8 cellular contexts compared by ENCODE assay signal in the genomic region with DNA sequence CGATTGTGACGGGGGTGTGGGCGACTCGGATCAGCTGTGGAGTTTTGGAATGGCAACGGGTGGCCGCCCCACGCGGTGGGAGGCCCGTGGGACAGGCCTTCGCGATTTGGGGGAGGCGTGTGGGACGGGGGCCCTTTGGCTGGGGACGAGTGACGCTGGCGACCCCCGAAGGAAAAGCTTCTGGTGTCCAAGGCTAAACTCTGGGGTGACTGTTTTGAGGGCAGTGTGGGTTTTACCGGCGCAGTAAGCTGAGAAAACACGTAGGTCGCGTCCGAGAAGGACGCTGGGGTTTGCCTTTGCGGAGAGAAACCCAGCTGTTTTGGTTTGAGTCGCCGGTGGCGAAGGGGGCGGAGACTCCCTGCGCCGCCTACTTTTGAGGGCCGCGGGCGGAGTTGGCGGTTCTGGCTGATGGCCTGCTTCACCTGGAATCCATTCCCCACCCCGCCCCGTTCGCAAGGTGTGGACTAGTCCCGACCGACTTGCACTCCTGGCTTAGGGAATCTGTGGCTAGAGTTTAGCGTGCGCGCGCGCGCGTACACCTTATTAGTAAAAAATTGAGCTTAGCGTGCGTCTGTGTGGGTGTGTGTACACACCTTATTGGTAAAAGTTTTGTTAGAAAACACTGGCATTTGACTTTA. TPM values are rescaled to one million over a fixed set of nuclear protein-coding genes. Genes with fewer than 3 reads are reported as not detected.
DNase-seq lines count a peak whose midpoint lies in the region; ATAC-seq and TF ChIP-seq lines count a peak whose summit lies in the region.

No MANE protein-coding gene starts in this region.

- H3K36me3 ChIP-seq in adrenal gland (replicated peaks in 1 of 2) (no peaks in the 10 kb centered on the region), left ventricle myocardium inferior (no peaks in the 10 kb centered on the region)

- H3K9me3 ChIP-seq in adrenal gland (replicated peaks in 1 of 3) (no peaks in the 10 kb centered on the region), left ventricle myocardium inferior (replicated peaks) (no peaks in the 10 kb centered on the region)

- intact Hi-C loops in adrenal gland (cut with DNase I) (no loop called here), left ventricle myocardium inferior (cut with micrococcal nuclease) (no loop called here), posterior vena cava (cut with DNase I) (no loop called here)

- CTCF ChIA-PET in T-cell (lab: Charles Lee), result interaction anchor here in 1 of 2 donors (0.6 to 1.3 kb wide), 7 partner anchors 11 to 545 kb away, joined by 3 to 5 read pairs (median 3); a partner anchor contains a TSS

- TF ChIP-seq CTCF in GM13977 (IDR thresholded peaks at IDR 0.05; ENCODE audit: extremely low read depth, insufficient read depth, missing control alignments) (no peak), adrenal gland (IDR thresholded peaks at IDR 0.05) (peak in 1 of 6 experiments; percentile 8), left ventricle myocardium inferior (IDR thresholded peaks at IDR 0.05; ENCODE audit: borderline replicate concordance) (no peak)

- WGBS in adrenal gland, 4 donors, result 0 to 1% (median 0%) methylated on average over 25 to 49 of the region's 49 CpGs

- POLR2A ChIA-PET in T-cell (lab: Charles Lee), result interaction anchor here (0.6 to 1.1 kb wide), 8 partner anchors 10 to 1489 kb away, joined by 3 to 9 read pairs (median 4); a partner anchor contains a TSS

- no peaks in the 10 kb centered on the region for H3K36me3 Mint-ChIP-seq in T-cell

- H3K27me3 ChIP-seq in adrenal gland (no peaks in the 10 kb centered on the region), left ventricle myocardium inferior (ENCODE audit: low read depth) (no peaks in the 10 kb centered on the region)

- DNase-seq in GM13977 (ENCODE audit: low spot score) (peak; percentile 82), NCI-H1417 (lab: John Stamatoyannopoulos, UW) (peak; percentile 93 to 97 (median 96)), T-cell (peak; percentile 64 to 85 (median 78)), adrenal gland (peak; percentile 84 to 93 (median 89)), left ventricle myocardium inferior (peak; percentile 85), posterior vena cava (ENCODE audit: low spot score) (peak; percentile 94), ureter (ENCODE audit: low spot score) (peak; percentile 93)

- peak; percentile 52 to 58 for TF ChIP-seq POLR2A in adrenal gland (IDR thresholded peaks at IDR 0.05)

- H3K4me3 ChIP-seq in adrenal gland (peak overlapping the region; percentile 69 to 88 (median 76)), left ventricle myocardium inferior (peak overlapping the region; percentile 97)

- no peaks in the 10 kb centered on the region for H3K27me3 Mint-ChIP-seq in T-cell

- in situ Hi-C loops in GM13977 (cut with MboI; ENCODE audit: low pct_unique_long_range_greater_than_20kb, low sequenced_read_pairs, unreplicated experiment), result no loop called here

- ATAC-seq in HG02798 (IDR thresholded peaks at IDR 0.05; ENCODE audit: poor library complexity, unreplicated experiment) (peak; percentile 79), T-cell (replicated peaks in 1 of 4) (peak; percentile 68 to 72 (median 70))

- peak overlapping the region; percentile 91 to 99 (median 98) for H3K27ac ChIP-seq in adrenal gland
- peak overlapping the region; percentile 98 for H3K27ac ChIP-seq in left ventricle myocardium inferior (replicated peaks)

- H3K4me1 ChIP-seq in adrenal gland (replicated peaks in 1 of 2) (peaks cover 23 to 44% of the 10 kb centered on the region in 2 donors), left ventricle myocardium inferior (peaks cover 60% of the 10 kb centered on the region)

- H3K27ac Mint-ChIP-seq in T-cell, result peak overlapping the region; percentile 92 to 95

- H3K9me3 Mint-ChIP-seq in T-cell, result no peaks in the 10 kb centered on the region

- H3K4me1 Mint-ChIP-seq in T-cell, result peaks cover 45 to 49% (median 46%) of the 10 kb centered on the region in 3 donors

- H3K4me3 Mint-ChIP-seq in T-cell, result peak overlapping the region; percentile 94 to 99 (median 96)

RNA-seq across cellular contexts. Expression of a gene that starts 0.6 kb away (rescaled TPM):
- total RNA-seq in T-cell (100 to 1,000 TPM in 2 of 5 donors, 10 to 100 TPM in 3; 80.2 to 118 (median 90.2) TPM), adrenal gland (100 to 1,000 TPM; 132 to 222 (median 173) TPM), left ventricle myocardium inferior (184 TPM), posterior vena cava (100 to 1,000 TPM in 1 of 2 donors, 10 to 100 TPM in 1; 93.0 to 131 TPM), ureter (146 TPM)
- 100 to 1,000 TPM in 1 of 3 donors, 10 to 100 TPM in 2; 66.5 to 274 (median 84.6) TPM for polyA plus RNA-seq in adrenal gland

Comparison
In these comparisons a context has a peak if more than half of its experiments do, and no peak if none do; other contexts are left out.
1. Peak in every context shown above with its lines: DNase-seq, ATAC-seq, H3K4me3 ChIP-seq and H3K27ac ChIP-seq.